1 cellular context compared by ENCODE assay signal in the genomic region with DNA sequence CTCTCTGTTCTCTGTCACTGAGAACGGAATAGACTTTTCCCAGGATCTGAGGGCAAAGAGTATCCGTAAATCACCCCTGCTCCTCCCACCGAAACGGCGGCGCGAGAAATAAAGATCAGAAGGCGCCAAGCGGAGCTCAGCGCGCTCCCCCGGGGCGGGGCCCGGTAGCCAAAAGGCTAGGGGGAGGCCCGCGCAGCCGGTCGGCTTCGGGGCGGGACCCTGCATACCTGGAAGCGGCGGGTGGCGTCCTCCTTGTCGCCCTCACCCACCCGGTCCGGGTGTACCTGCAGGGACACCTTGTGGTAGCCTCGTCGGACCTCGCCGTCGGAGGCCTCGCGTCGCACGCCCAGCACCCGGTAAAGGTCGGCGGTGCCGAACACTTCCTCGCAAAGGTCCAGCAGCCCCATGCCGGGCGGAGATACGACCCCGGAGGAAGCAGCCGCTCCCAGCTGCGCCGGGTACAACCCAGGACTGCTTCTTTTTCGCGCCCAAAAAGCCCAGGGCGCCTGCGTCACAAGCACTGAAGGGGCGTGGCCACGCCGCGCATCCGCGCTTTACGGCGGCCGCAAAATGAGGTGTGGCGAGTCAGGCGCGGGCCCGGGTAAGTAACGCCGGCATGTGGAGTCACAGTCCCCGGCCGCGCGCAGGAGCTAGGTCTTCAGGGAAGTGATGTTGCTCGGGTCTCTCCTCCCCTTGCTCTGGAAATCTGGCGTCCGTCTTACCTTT.
TF ChIP-seq lines count a peak whose summit lies in the region.

A gene with protein sequence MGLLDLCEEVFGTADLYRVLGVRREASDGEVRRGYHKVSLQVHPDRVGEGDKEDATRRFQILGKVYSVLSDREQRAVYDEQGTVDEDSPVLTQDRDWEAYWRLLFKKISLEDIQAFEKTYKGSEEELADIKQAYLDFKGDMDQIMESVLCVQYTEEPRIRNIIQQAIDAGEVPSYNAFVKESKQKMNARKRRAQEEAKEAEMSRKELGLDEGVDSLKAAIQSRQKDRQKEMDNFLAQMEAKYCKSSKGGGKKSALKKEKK (minus strand): TSS at position 473 of the 726 bp plus-strand sequence. CDS start 66 bp downstream, at position 407.

TF ChIP-seq in K562, 482 proteins besides CTCF, POLR2A, EP300 and RAD21 (continued from another document and continues in another):
- TF ChIP-seq, protein P1, sequence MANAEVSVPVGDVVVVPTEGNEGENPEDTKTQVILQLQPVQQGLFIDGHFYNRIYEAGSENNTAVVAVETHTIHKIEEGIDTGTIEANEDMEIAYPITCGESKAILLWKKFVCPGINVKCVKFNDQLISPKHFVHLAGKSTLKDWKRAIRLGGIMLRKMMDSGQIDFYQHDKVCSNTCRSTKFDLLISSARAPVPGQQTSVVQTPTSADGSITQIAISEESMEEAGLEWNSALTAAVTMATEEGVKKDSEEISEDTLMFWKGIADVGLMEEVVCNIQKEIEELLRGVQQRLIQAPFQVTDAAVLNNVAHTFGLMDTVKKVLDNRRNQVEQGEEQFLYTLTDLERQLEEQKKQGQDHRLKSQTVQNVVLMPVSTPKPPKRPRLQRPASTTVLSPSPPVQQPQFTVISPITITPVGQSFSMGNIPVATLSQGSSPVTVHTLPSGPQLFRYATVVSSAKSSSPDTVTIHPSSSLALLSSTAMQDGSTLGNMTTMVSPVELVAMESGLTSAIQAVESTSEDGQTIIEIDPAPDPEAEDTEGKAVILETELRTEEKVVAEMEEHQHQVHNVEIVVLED (CRISPR knock-in tag; IDR thresholded peaks at IDR 0.05) = peak; percentile 74
- TF ChIP-seq, protein P2, sequence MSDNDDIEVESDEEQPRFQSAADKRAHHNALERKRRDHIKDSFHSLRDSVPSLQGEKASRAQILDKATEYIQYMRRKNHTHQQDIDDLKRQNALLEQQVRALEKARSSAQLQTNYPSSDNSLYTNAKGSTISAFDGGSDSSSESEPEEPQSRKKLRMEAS (CRISPR knock-in tag; IDR thresholded peaks at IDR 0.05) = peak; percentile 94
- TF ChIP-seq BACH1 (tag; IDR thresholded peaks at IDR 0.05) = no peak
- no peak for TF ChIP-seq SMARCB1 (IDR thresholded peaks at IDR 0.05; ENCODE audit: insufficient read length, low read depth)
- TF ChIP-seq, protein P3, sequence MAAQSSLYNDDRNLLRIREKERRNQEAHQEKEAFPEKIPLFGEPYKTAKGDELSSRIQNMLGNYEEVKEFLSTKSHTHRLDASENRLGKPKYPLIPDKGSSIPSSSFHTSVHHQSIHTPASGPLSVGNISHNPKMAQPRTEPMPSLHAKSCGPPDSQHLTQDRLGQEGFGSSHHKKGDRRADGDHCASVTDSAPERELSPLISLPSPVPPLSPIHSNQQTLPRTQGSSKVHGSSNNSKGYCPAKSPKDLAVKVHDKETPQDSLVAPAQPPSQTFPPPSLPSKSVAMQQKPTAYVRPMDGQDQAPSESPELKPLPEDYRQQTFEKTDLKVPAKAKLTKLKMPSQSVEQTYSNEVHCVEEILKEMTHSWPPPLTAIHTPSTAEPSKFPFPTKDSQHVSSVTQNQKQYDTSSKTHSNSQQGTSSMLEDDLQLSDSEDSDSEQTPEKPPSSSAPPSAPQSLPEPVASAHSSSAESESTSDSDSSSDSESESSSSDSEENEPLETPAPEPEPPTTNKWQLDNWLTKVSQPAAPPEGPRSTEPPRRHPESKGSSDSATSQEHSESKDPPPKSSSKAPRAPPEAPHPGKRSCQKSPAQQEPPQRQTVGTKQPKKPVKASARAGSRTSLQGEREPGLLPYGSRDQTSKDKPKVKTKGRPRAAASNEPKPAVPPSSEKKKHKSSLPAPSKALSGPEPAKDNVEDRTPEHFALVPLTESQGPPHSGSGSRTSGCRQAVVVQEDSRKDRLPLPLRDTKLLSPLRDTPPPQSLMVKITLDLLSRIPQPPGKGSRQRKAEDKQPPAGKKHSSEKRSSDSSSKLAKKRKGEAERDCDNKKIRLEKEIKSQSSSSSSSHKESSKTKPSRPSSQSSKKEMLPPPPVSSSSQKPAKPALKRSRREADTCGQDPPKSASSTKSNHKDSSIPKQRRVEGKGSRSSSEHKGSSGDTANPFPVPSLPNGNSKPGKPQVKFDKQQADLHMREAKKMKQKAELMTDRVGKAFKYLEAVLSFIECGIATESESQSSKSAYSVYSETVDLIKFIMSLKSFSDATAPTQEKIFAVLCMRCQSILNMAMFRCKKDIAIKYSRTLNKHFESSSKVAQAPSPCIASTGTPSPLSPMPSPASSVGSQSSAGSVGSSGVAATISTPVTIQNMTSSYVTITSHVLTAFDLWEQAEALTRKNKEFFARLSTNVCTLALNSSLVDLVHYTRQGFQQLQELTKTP (IDR thresholded peaks at IDR 0.05; ENCODE audit: low read depth in 1 of 2, partially characterized antibody in 2 of 2) = peak in 1 of 2 experiments; percentile 54
- peak; percentile 99 for TF ChIP-seq POLR2G (IDR thresholded peaks at IDR 0.05; ENCODE audit: low read depth, low read length)
- TF ChIP-seq, protein P4, sequence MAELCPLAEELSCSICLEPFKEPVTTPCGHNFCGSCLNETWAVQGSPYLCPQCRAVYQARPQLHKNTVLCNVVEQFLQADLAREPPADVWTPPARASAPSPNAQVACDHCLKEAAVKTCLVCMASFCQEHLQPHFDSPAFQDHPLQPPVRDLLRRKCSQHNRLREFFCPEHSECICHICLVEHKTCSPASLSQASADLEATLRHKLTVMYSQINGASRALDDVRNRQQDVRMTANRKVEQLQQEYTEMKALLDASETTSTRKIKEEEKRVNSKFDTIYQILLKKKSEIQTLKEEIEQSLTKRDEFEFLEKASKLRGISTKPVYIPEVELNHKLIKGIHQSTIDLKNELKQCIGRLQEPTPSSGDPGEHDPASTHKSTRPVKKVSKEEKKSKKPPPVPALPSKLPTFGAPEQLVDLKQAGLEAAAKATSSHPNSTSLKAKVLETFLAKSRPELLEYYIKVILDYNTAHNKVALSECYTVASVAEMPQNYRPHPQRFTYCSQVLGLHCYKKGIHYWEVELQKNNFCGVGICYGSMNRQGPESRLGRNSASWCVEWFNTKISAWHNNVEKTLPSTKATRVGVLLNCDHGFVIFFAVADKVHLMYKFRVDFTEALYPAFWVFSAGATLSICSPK (IDR thresholded peaks at IDR 0.05; ENCODE audit: borderline replicate concordance) = no peak
- TF ChIP-seq ZNF830 (CRISPR knock-in tag; IDR thresholded peaks at IDR 0.05) = peak; percentile 95; the same call in 1 of the 2 replicates
- peak; percentile 84 for TF ChIP-seq HNRNPL (IDR thresholded peaks at IDR 0.05; ENCODE audit: low read depth, low read length)
- peak; percentile 37; the same call in 1 of the 2 replicates for TF ChIP-seq ZBED1 (IDR thresholded peaks at IDR 0.05)
- TF ChIP-seq, protein P5, sequence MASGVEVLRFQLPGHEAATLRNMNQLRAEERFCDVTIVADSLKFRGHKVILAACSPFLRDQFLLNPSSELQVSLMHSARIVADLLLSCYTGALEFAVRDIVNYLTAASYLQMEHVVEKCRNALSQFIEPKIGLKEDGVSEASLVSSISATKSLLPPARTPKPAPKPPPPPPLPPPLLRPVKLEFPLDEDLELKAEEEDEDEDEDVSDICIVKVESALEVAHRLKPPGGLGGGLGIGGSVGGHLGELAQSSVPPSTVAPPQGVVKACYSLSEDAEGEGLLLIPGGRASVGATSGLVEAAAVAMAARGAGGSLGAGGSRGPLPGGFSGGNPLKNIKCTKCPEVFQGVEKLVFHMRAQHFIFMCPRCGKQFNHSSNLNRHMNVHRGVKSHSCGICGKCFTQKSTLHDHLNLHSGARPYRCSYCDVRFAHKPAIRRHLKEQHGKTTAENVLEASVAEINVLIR (CRISPR knock-in tag; IDR thresholded peaks at IDR 0.05) = peak; percentile 64; the same call in 1 of the 2 replicates
- peak; percentile 96 for TF ChIP-seq POLR2B (IDR thresholded peaks at IDR 0.05; ENCODE audit: low read depth, partially characterized antibody)
- TF ChIP-seq, protein P6, sequence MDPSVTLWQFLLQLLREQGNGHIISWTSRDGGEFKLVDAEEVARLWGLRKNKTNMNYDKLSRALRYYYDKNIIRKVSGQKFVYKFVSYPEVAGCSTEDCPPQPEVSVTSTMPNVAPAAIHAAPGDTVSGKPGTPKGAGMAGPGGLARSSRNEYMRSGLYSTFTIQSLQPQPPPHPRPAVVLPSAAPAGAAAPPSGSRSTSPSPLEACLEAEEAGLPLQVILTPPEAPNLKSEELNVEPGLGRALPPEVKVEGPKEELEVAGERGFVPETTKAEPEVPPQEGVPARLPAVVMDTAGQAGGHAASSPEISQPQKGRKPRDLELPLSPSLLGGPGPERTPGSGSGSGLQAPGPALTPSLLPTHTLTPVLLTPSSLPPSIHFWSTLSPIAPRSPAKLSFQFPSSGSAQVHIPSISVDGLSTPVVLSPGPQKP (CRISPR knock-in tag; IDR thresholded peaks at IDR 0.05) = no peak
- 0 out of 2 replicates have a peak, but pooled peaks have one; percentile 48 for TF ChIP-seq NBN (IDR thresholded peaks at IDR 0.05; ENCODE audit: low read depth)
- TF ChIP-seq KDM5B (IDR thresholded peaks at IDR 0.05; ENCODE audit: insufficient replicate concordance, low read depth, low read length) = peak; percentile 98
- no peak for TF ChIP-seq ZNF174 (CRISPR knock-in tag; IDR thresholded peaks at IDR 0.05)
- peak; percentile 8; the same call in 1 of the 2 replicates for TF ChIP-seq NR2F6 (CRISPR knock-in tag; IDR thresholded peaks at IDR 0.05)
- peak; percentile 76; the same call in 1 of the 2 replicates for TF ChIP-seq ZNF175 (CRISPR knock-in tag; IDR thresholded peaks at IDR 0.05; ENCODE audit: low read depth)
- TF ChIP-seq, protein P7, sequence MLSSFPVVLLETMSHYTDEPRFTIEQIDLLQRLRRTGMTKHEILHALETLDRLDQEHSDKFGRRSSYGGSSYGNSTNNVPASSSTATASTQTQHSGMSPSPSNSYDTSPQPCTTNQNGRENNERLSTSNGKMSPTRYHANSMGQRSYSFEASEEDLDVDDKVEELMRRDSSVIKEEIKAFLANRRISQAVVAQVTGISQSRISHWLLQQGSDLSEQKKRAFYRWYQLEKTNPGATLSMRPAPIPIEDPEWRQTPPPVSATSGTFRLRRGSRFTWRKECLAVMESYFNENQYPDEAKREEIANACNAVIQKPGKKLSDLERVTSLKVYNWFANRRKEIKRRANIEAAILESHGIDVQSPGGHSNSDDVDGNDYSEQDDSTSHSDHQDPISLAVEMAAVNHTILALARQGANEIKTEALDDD (IDR thresholded peaks at IDR 0.05) = peak; percentile 12; the same call in 1 of the 2 replicates
- TF ChIP-seq PHF20 (IDR thresholded peaks at IDR 0.05; ENCODE audit: partially characterized antibody) = peak; percentile 60
- peak; percentile 86 for TF ChIP-seq FOXK1 (CRISPR knock-in tag; IDR thresholded peaks at IDR 0.05; ENCODE audit: borderline replicate concordance)
- TF ChIP-seq EHMT2 (IDR thresholded peaks at IDR 0.05) = no peak
- peak; percentile 85; the same call in 1 of the 2 replicates for TF ChIP-seq ZBTB7A (IDR thresholded peaks at IDR 0.05; ENCODE audit: borderline replicate concordance, control insufficient read depth, low read depth, low read length)
- TF ChIP-seq ZNF77 (CRISPR knock-in tag; IDR thresholded peaks at IDR 0.05) = peak; percentile 88; the same call in 1 of the 2 replicates
- TF ChIP-seq, protein P8, sequence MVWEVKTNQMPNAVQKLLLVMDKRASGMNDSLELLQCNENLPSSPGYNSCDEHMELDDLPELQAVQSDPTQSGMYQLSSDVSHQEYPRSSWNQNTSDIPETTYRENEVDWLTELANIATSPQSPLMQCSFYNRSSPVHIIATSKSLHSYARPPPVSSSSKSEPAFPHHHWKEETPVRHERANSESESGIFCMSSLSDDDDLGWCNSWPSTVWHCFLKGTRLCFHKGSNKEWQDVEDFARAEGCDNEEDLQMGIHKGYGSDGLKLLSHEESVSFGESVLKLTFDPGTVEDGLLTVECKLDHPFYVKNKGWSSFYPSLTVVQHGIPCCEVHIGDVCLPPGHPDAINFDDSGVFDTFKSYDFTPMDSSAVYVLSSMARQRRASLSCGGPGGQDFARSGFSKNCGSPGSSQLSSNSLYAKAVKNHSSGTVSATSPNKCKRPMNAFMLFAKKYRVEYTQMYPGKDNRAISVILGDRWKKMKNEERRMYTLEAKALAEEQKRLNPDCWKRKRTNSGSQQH (CRISPR knock-in tag; IDR thresholded peaks at IDR 0.05) = peak; percentile 92
- no peak for TF ChIP-seq MYBL2 (IDR thresholded peaks at IDR 0.05; ENCODE audit: low read depth)
- no peak for TF ChIP-seq MYBL2 (CRISPR knock-in tag; IDR thresholded peaks at IDR 0.05; ENCODE audit: borderline replicate concordance)
- TF ChIP-seq ZNF146 (CRISPR knock-in tag; IDR thresholded peaks at IDR 0.05; ENCODE audit: unreplicated experiment) = no peak
- TF ChIP-seq ETV5 (CRISPR knock-in tag; IDR thresholded peaks at IDR 0.05; ENCODE audit: low read depth) = peak; percentile 84
- peak; percentile 93 for TF ChIP-seq TBP (optimal IDR thresholded peaks at IDR 0.05; ENCODE audit: low read depth, low read length)
- peak; percentile 86; the same call in 1 of the 2 replicates for TF ChIP-seq TARDBP (IDR thresholded peaks at IDR 0.05)
- TF ChIP-seq, protein P9, sequence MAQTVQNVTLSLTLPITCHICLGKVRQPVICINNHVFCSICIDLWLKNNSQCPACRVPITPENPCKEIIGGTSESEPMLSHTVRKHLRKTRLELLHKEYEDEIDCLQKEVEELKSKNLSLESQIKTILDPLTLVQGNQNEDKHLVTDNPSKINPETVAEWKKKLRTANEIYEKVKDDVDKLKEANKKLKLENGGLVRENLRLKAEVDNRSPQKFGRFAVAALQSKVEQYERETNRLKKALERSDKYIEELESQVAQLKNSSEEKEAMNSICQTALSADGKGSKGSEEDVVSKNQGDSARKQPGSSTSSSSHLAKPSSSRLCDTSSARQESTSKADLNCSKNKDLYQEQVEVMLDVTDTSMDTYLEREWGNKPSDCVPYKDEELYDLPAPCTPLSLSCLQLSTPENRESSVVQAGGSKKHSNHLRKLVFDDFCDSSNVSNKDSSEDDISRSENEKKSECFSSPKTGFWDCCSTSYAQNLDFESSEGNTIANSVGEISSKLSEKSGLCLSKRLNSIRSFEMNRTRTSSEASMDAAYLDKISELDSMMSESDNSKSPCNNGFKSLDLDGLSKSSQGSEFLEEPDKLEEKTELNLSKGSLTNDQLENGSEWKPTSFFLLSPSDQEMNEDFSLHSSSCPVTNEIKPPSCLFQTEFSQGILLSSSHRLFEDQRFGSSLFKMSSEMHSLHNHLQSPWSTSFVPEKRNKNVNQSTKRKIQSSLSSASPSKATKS (CRISPR knock-in tag; IDR thresholded peaks at IDR 0.05) = peak; percentile 56; the same call in 1 of the 2 replicates
- TF ChIP-seq, protein P10, sequence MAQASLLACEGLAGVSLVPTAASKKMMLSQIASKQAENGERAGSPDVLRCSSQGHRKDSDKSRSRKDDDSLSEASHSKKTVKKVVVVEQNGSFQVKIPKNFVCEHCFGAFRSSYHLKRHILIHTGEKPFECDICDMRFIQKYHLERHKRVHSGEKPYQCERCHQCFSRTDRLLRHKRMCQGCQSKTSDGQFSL (CRISPR knock-in tag; IDR thresholded peaks at IDR 0.05) = peak; percentile 5; the same call in 1 of the 2 replicates
- TF ChIP-seq, protein P10 (tag; IDR thresholded peaks at IDR 0.05) = no peak
- TF ChIP-seq HMG20A (CRISPR knock-in tag; conservative IDR thresholded peaks at IDR 0.05) = no peak
- TF ChIP-seq KLF6 (CRISPR knock-in tag; IDR thresholded peaks at IDR 0.05; ENCODE audit: borderline replicate concordance) = peak; percentile 87
- TF ChIP-seq, protein P11, sequence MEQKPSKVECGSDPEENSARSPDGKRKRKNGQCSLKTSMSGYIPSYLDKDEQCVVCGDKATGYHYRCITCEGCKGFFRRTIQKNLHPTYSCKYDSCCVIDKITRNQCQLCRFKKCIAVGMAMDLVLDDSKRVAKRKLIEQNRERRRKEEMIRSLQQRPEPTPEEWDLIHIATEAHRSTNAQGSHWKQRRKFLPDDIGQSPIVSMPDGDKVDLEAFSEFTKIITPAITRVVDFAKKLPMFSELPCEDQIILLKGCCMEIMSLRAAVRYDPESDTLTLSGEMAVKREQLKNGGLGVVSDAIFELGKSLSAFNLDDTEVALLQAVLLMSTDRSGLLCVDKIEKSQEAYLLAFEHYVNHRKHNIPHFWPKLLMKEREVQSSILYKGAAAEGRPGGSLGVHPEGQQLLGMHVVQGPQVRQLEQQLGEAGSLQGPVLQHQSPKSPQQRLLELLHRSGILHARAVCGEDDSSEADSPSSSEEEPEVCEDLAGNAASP (IDR thresholded peaks at IDR 0.05) = no peak
